In genomic region chrX:48737940-48738339, GRCh38 we compare ENCODE assay signal across 8 cellular contexts. TPM values are rescaled to one million over a fixed set of nuclear protein-coding genes. Genes with fewer than 3 reads are reported as not detected.
DNase-seq lines count a peak whose midpoint lies in the region; ATAC-seq, FAIRE-seq and TF ChIP-seq lines count a peak whose summit lies in the region.

No MANE protein-coding gene starts in this region.

- H3K9me3 ChIP-seq in A549 (no peaks in the 10 kb centered on the region), HUES48 (ENCODE audit: control insufficient read depth, insufficient read depth, low read length) (peaks cover 35% of the 10 kb centered on the region), mucosa of rectum (ENCODE audit: control insufficient read depth in 2 of 2, low read length in 2 of 2) (no peaks in the 10 kb centered on the region)

- no peak for TF ChIP-seq RAD21 in A549 (conservative IDR thresholded peaks at IDR 0.05 in 1 of 2, IDR thresholded peaks at IDR 0.05 in 1 of 2)

- H3K4me3 ChIP-seq in A549 (peak overlapping the region; percentile 76), HUES48 (ENCODE audit: low read depth, low read length) (peak overlapping the region; percentile 79), bronchial epithelial cell (ENCODE audit: low read depth, low read length) (peak overlapping the region; percentile 65), mucosa of rectum (ENCODE audit: low read length in 2 of 2) (peak overlapping the region; percentile 74 to 85)

- H3K4me1 ChIP-seq in A549 = peaks cover 6% of the 10 kb centered on the region
- H3K4me1 ChIP-seq in HUES48 (ENCODE audit: control insufficient read depth, insufficient read depth, low read length) = no peaks in the 10 kb centered on the region
- H3K4me1 ChIP-seq in mucosa of rectum (ENCODE audit: control insufficient read depth in 2 of 2, insufficient read depth in 2 of 2, low read length in 2 of 2) = peaks cover 0 to 3% of the 10 kb centered on the region in 2 donors

- FAIRE-seq in A549 (lab: Jason Lieb, UNC) (no peak), bronchial epithelial cell (lab: Jason Lieb, UNC) (no peak)

- TF ChIP-seq POLR2A in A549 (IDR thresholded peaks at IDR 0.05; ENCODE audit: low read length) = no peak

- H3K27me3 ChIP-seq in HUES48 (ENCODE audit: control insufficient read depth, insufficient read depth, low read length) (no peaks in the 10 kb centered on the region), bronchial epithelial cell (ENCODE audit: control insufficient read depth, insufficient read depth, low read length) (no peaks in the 10 kb centered on the region), mucosa of rectum (ENCODE audit: control insufficient read depth in 2 of 2, insufficient read depth in 2 of 2, low read length in 2 of 2) (no peaks in the 10 kb centered on the region)

- no peak for TF ChIP-seq EP300 in A549 (IDR thresholded peaks at IDR 0.05)

- CTCF ChIA-PET in A549 (lab: Yijun Ruan, JAX) = interaction anchor here (0.9 kb wide), 1 partner anchor 179 kb away, joined by 3 read pairs; no protein-coding TSS in a partner anchor

- POLR2A ChIA-PET in A549 (lab: Yijun Ruan, JAX) = interaction anchor here (0.5 to 1.6 kb wide), 8 partner anchors 9 to 220 kb away, joined by 3 to 23 read pairs (median 7); partner anchors contain the start of genes HDAC6, OTUD5 and SUV39H1

- peak overlapping the region; percentile 67; the same call in 1 of the 2 replicates for H3K9ac ChIP-seq in HUES48 (ENCODE audit: low read depth, low read length)
- H3K9ac ChIP-seq in mucosa of rectum (ENCODE audit: low read depth in 1 of 2, low read length in 2 of 2) = peak overlapping the region; percentile 77 to 87

- peak overlapping the region; percentile 93 to 97 for H3K27ac ChIP-seq in A549
- H3K27ac ChIP-seq in HUES48 (ENCODE audit: low read depth, low read length) = peak overlapping the region; percentile 94
- peak overlapping the region; percentile 91 to 92 for H3K27ac ChIP-seq in mucosa of rectum (ENCODE audit: low read depth in 2 of 2, low read length in 2 of 2)

- TF ChIP-seq CTCF in A549 (IDR thresholded peaks at IDR 0.05) = no peak
- no peak for TF ChIP-seq CTCF in bronchial epithelial cell (IDR thresholded peaks at IDR 0.05; ENCODE audit: insufficient read depth, low read length, severe bottlenecking)

- WGBS in A549 (ENCODE audit: missing lambda C conversion rate) = 82% methylated on average over 5 of the region's 7 CpGs

- H3K4me2 ChIP-seq in A549 = peak overlapping the region; percentile 99

- ATAC-seq in A549 (no peak; a peak in 1 of 6 replicates), GM19455 (IDR thresholded peaks at IDR 0.05; ENCODE audit: unreplicated experiment) (no peak), HG03025 (IDR thresholded peaks at IDR 0.05; ENCODE audit: low FRiP score, unreplicated experiment) (no peak)

- H3K36me3 ChIP-seq in HUES48 (ENCODE audit: control insufficient read depth, insufficient read depth, low read length) (no peaks in the 10 kb centered on the region), bronchial epithelial cell (ENCODE audit: control insufficient read depth, insufficient read depth, low read length) (no peaks in the 10 kb centered on the region), mucosa of rectum (ENCODE audit: control insufficient read depth in 2 of 2, insufficient read depth in 2 of 2, low read length in 2 of 2) (no peaks in the 10 kb centered on the region)

- no peak for DNase-seq in A549 (ENCODE audit: low read depth in 1 of 2, low spot score in 1 of 2)
- no peak for DNase-seq in bronchial epithelial cell (ENCODE audit: low read depth)
- no peak for DNase-seq in germinal center (ENCODE audit: low spot score)
- no peak for DNase-seq in NCI-H524 treated with DMSO at 0.1 percent for 48 hours (lab: John Stamatoyannopoulos, UW)

TF ChIP-seq in A549, 52 proteins besides CTCF, POLR2A, EP300 and RAD21:
- TF ChIP-seq, protein P1, sequence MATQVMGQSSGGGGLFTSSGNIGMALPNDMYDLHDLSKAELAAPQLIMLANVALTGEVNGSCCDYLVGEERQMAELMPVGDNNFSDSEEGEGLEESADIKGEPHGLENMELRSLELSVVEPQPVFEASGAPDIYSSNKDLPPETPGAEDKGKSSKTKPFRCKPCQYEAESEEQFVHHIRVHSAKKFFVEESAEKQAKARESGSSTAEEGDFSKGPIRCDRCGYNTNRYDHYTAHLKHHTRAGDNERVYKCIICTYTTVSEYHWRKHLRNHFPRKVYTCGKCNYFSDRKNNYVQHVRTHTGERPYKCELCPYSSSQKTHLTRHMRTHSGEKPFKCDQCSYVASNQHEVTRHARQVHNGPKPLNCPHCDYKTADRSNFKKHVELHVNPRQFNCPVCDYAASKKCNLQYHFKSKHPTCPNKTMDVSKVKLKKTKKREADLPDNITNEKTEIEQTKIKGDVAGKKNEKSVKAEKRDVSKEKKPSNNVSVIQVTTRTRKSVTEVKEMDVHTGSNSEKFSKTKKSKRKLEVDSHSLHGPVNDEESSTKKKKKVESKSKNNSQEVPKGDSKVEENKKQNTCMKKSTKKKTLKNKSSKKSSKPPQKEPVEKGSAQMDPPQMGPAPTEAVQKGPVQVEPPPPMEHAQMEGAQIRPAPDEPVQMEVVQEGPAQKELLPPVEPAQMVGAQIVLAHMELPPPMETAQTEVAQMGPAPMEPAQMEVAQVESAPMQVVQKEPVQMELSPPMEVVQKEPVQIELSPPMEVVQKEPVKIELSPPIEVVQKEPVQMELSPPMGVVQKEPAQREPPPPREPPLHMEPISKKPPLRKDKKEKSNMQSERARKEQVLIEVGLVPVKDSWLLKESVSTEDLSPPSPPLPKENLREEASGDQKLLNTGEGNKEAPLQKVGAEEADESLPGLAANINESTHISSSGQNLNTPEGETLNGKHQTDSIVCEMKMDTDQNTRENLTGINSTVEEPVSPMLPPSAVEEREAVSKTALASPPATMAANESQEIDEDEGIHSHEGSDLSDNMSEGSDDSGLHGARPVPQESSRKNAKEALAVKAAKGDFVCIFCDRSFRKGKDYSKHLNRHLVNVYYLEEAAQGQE (IDR thresholded peaks at IDR 0.05) = no peak
- no peak for TF ChIP-seq EHF (CRISPR knock-in tag; IDR thresholded peaks at IDR 0.05)
- TF ChIP-seq NFE2L2 (conservative IDR thresholded peaks at IDR 0.05; ENCODE audit: low read length) = no peak
- TF ChIP-seq, protein P2, sequence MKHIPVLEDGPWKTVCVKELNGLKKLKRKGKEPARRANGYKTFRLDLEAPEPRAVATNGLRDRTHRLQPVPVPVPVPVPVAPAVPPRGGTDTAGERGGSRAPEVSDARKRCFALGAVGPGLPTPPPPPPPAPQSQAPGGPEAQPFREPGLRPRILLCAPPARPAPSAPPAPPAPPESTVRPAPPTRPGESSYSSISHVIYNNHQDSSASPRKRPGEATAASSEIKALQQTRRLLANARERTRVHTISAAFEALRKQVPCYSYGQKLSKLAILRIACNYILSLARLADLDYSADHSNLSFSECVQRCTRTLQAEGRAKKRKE (CRISPR knock-in tag; IDR thresholded peaks at IDR 0.05; ENCODE audit: low read depth) = no peak
- no peak for TF ChIP-seq CEBPB (IDR thresholded peaks at IDR 0.05)
- no peak for TF ChIP-seq JUNB (IDR thresholded peaks at IDR 0.05)
- no peak for TF ChIP-seq MAZ (IDR thresholded peaks at IDR 0.05; ENCODE audit: borderline replicate concordance, low read depth, low read length)
- no peak for TF ChIP-seq KDM5A (IDR thresholded peaks at IDR 0.05)
- TF ChIP-seq NR3C1 (IDR thresholded peaks at IDR 0.05) = no peak
TF ChIP-seq in A549: peak in this region for 0.

RNA-seq across cellular contexts. Expression of gene GLOD5, which starts 23.6 kb away (rescaled TPM):
- polyA plus RNA-seq in A549 (2011; rRNA removed) (not detected in 2 replicates), A549 (2017; fragmentation: RNase III; extraction: RNeasy Plus Mini Kit Qiagen cat#74134 plus additional on column Dnase treatment) (not detected in 3 replicates)
- polyA plus RNA-seq in A549 (2012; cell fraction: cytosol; rRNA removed) = not detected in 2 replicates
- not detected in 2 replicates for polyA plus RNA-seq in A549 (2012; cell fraction: nucleus; rRNA removed)
- not detected in 2 replicates for polyA minus RNA-seq in A549 (2011; rRNA and poly(A)+ RNA removed)
- not detected in 2 replicates for total RNA-seq in bronchial epithelial cell

RNA-seq across cellular contexts. Expression of gene SUV39H1, which starts 41.4 kb away (rescaled TPM):
- 12.8 and 13.4 TPM in 2 replicates for polyA plus RNA-seq in A549 (2011; rRNA removed)
- 25.2 and 26.3 TPM in 2 replicates for polyA plus RNA-seq in A549 (2012; cell fraction: cytosol; rRNA removed)
- polyA plus RNA-seq in A549 (2012; cell fraction: nucleus; rRNA removed) = 64.5 and 69.9 TPM in 2 replicates
- polyA plus RNA-seq in A549 (2017; fragmentation: RNase III; extraction: RNeasy Plus Mini Kit Qiagen cat#74134 plus additional on column Dnase treatment) = 19.9 to 20.3 TPM (median 20.0 TPM) in 3 replicates
- polyA minus RNA-seq in A549 (2011; rRNA and poly(A)+ RNA removed) = 27.1 and 31.3 TPM in 2 replicates
- 1.2 and 1.3 TPM in 2 replicates for total RNA-seq in bronchial epithelial cell

RNA-seq across cellular contexts. Expression of gene GATA1, which starts 48.5 kb away (rescaled TPM):
- polyA plus RNA-seq in A549 (2011; rRNA removed) (not detected in 2 replicates), A549 (2017; fragmentation: RNase III; extraction: RNeasy Plus Mini Kit Qiagen cat#74134 plus additional on column Dnase treatment) (not detected in 3 replicates)
- not detected in 2 replicates for polyA plus RNA-seq in A549 (2012; cell fraction: cytosol; rRNA removed)
- not detected in 2 replicates for polyA plus RNA-seq in A549 (2012; cell fraction: nucleus; rRNA removed)
- polyA minus RNA-seq in A549 (2011; rRNA and poly(A)+ RNA removed) = not detected in 2 replicates
- total RNA-seq in bronchial epithelial cell = not detected in 2 replicates

RNA-seq across cellular contexts. Expression of gene WAS, which starts 54.3 kb away (rescaled TPM):
- polyA plus RNA-seq in A549 (2011; rRNA removed) = 0.05 and 0.09 TPM in 2 replicates
- polyA plus RNA-seq in A549 (2012; cell fraction: cytosol; rRNA removed) = 0.16 and 0.17 TPM in 2 replicates
- 0.78 and 0.86 TPM in 2 replicates for polyA plus RNA-seq in A549 (2012; cell fraction: nucleus; rRNA removed)
- polyA plus RNA-seq in A549 (2017; fragmentation: RNase III; extraction: RNeasy Plus Mini Kit Qiagen cat#74134 plus additional on column Dnase treatment) = 0.21 to 0.44 TPM (median 0.29 TPM) in 3 replicates
- polyA minus RNA-seq in A549 (2011; rRNA and poly(A)+ RNA removed) = not detected in 2 replicates
- not detected in 2 replicates for total RNA-seq in bronchial epithelial cell
